8 cellular contexts compared by ENCODE assay signal in the genomic region with DNA sequence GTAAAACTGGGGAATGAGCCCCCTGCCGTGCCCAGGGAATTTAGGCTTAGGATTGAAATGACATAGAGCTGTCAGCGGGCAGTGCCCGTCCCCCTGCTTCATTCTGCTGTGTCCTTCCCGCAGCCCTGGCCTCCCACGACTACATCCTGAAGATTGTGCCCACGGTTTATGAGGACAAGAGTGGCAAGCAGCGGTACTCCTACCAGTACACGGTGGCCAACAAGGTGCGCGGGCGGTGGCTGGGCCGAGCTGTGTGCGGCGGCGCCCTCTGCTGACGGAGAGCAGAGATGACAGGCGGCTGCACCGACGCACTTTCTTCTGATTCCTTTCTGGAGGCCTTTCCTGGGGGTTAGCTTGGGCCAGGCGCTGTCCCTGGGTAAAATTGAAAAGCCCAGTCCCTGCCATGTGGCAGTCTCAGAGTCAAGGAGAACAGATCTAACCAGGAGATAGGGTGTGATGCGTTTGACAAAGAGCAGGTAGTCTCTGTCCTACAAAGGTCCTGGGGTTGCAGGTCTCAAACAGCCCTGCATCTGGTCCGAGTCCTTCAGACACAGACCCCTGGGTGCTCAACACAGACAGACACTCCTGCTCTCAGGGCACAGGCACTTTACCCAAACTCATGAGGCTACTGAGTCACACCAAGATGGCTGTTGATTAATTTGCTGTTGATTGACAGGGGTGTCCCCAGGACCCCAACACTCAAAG. TPM values are rescaled to one million over a fixed set of nuclear protein-coding genes. Genes with fewer than 3 reads are reported as not detected.
DNase-seq lines count a peak whose midpoint lies in the region; ATAC-seq, FAIRE-seq and TF ChIP-seq lines count a peak whose summit lies in the region.

No MANE protein-coding gene starts in this region.

- DNase-seq in Caki2 (ENCODE audit: low read depth) (peak; percentile 82), NCI-H1048 (lab: John Stamatoyannopoulos, UW) (peak; percentile 5), MCF 10A (ENCODE audit: unreplicated experiment) (peak; percentile 82), kidney (peak; percentile 89)
- peak; percentile 25 to 44 for DNase-seq in stimulated activated CD4-positive, alpha-beta T cell treated with anti-CD3 and anti-CD28 coated beads, Interleukin-1b, Interleukin-23, amount 100 ng/mL, for 1 hour (ENCODE audit: low read depth in 2 of 2)

- H3K9me3 Mint-ChIP-seq in MCF 10A (ENCODE audit: unreplicated experiment): no peaks in the 10 kb centered on the region

- POLR2A ChIA-PET in MCF 10A (lab: Yijun Ruan, JAX): interaction anchor here (0.6 to 7.9 kb wide), 19 partner anchors 26 to 389 kb away, joined by 3 to 120 read pairs (median 7); a partner anchor contains a TSS

- peaks cover 28% of the 10 kb centered on the region for H3K4me1 Mint-ChIP-seq in MCF 10A (ENCODE audit: insufficient read depth, unreplicated experiment)

- peaks cover 3 to 21% of the 10 kb centered on the region in 2 donors for H3K36me3 ChIP-seq in kidney (ENCODE audit: control insufficient read depth in 1 of 2, insufficient read depth in 2 of 2, low read length in 2 of 2)

- peak overlapping the region; percentile 28 for H3K4me3 Mint-ChIP-seq in MCF 10A (ENCODE audit: unreplicated experiment)

- in situ Hi-C loops in Caki2 (cut with HindIII; ENCODE audit: low pct_unique_long_range_greater_than_20kb, low sequenced_read_pairs): no loop called here

- no TSS peak for BruUV-seq in MCF 10A (replicated peaks; lab: Mats Ljungman, UMichigan)

- H3K27ac ChIP-seq in kidney (ENCODE audit: low read depth in 2 of 2, low read length in 2 of 2): peak overlapping the region in 1 of 2 donors; percentile 3

- no peak overlapping the region for H3K9ac ChIP-seq in kidney (ENCODE audit: low read length in 2 of 2)

- H3K4me1 ChIP-seq in kidney (ENCODE audit: control insufficient read depth in 1 of 2, insufficient read depth in 1 of 2, low read depth in 1 of 2, low read length in 2 of 2): no peaks in the 10 kb centered on the region

- intact Hi-C loops in MCF 10A (cut with micrococcal nuclease): loop anchor here (1.0 to 5.0 kb wide), 7 partner anchors 21 to 455 kb away; no protein-coding TSS in a partner anchor
- intact Hi-C loops in kidney (cut with DNase I): loop anchor here (5.0 kb wide), 1 partner anchor 220 kb away; no protein-coding TSS in a partner anchor

- TF ChIP-seq CTCF in WI38 (IDR thresholded peaks at IDR 0.05; ENCODE audit: low read depth, low read length): peak; percentile 90
- peak; percentile 100 for TF ChIP-seq CTCF in MCF 10A (IDR thresholded peaks at IDR 0.05; ENCODE audit: unreplicated experiment)
- TF ChIP-seq CTCF in kidney (IDR thresholded peaks at IDR 0.05; ENCODE audit: borderline replicate concordance, extremely low read depth, insufficient read depth): peak; percentile 93

- H3K36me3 Mint-ChIP-seq in MCF 10A (ENCODE audit: insufficient read depth, unreplicated experiment): peaks cover 73% of the 10 kb centered on the region

- H3K27ac Mint-ChIP-seq in MCF 10A (ENCODE audit: low read depth, unreplicated experiment): peak overlapping the region; percentile 90

- peak; percentile 69 for ATAC-seq in GM21529 (IDR thresholded peaks at IDR 0.05; ENCODE audit: unreplicated experiment)
- ATAC-seq in HG03025 (IDR thresholded peaks at IDR 0.05; ENCODE audit: low FRiP score, unreplicated experiment): no peak

- no peaks in the 10 kb centered on the region for H3K9me3 ChIP-seq in kidney (ENCODE audit: control insufficient read depth in 1 of 2, low read length in 2 of 2)

- FAIRE-seq in kidney (lab: Jason Lieb, UNC): no peak

- H3K4me3 ChIP-seq in WI38 (ENCODE audit: low read depth, low read length) (no peak overlapping the region), kidney (ENCODE audit: low read length in 2 of 2) (no peak overlapping the region)

- CTCF ChIA-PET in MCF 10A (lab: Yijun Ruan, JAX): interaction anchor here (0.5 to 26.7 kb wide), 47 partner anchors 9 to 453 kb away, joined by 3 to 604 read pairs (median 5); a partner anchor contains a TSS

- no peaks in the 10 kb centered on the region for H3K27me3 Mint-ChIP-seq in MCF 10A (ENCODE audit: insufficient read depth, unreplicated experiment)

RNA-seq across cellular contexts. Expression of a gene that starts 26.8 kb away (rescaled TPM):
- 269 and 272 TPM in 2 replicates for total RNA-seq in Caki2 (2014; rRNA removed; shearing (Covaris generic); ENCODE audit: low replicate concordance)
- total RNA-seq in MCF 10A (2022): 103 and 119 TPM in 2 replicates
- total RNA-seq in kidney: 30.9 TPM
- polyA plus RNA-seq in kidney (ENCODE audit: insufficient read depth, low read depth, low replicate concordance): 80.7 TPM

RNA-seq across cellular contexts. Expression of a gene that starts 51.1 kb away (rescaled TPM):
- 473 and 572 TPM in 2 replicates for total RNA-seq in Caki2 (2014; rRNA removed; shearing (Covaris generic); ENCODE audit: low replicate concordance)
- 171 and 243 TPM in 2 replicates for total RNA-seq in MCF 10A (2022)
- 352 TPM for total RNA-seq in kidney
- polyA plus RNA-seq in kidney (ENCODE audit: insufficient read depth, low read depth, low replicate concordance): 804 TPM

Comparison
In these comparisons a context has a peak if more than half of its experiments do, and no peak if none do; other contexts are left out.
1. DNase-seq: peak in every context shown above with its lines; median percentile 89 in kidney; 82 in Caki2; 82 in MCF 10A; 34 in stimulated activated CD4-positive, alpha-beta T cell treated with anti-CD3 and anti-CD28 coated beads, Interleukin-1b, Interleukin-23, amount 100 ng/mL, for 1 hour; 5 in NCI-H1048.